ENCODE assay signal across 12 cellular contexts in the genomic region with DNA sequence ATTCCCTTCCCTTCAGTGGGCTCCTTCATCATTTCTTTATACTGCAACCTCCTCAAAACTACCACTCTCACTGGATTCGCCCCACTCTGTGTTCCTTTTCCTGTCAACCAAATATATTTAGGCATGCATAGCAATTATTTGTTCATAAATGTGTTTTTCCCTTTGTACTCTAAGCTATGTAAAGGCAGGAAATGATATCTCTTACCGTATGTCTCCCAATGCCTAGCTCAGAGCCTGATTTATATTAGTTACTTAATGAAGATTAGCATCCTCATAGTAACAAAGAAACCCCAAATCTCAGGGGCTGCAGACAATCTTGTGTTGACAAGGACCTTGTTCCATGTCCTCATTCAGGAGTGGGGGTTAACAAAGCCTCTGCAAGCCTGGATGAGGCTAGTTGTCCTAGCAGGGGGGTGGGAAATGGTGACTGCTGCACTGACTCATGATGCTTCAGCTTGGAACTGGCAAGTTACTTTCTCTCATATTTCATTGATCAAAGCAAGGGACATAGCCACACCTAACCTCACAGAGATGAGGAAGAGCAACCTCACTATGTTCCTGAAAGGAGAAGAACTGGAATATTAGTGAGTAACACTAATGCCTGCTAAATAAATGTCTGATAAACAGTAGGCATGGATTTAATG. TPM values are rescaled to one million over a fixed set of nuclear protein-coding genes. Genes with fewer than 3 reads are reported as not detected.
DNase-seq lines count a peak whose midpoint lies in the region; ATAC-seq and TF ChIP-seq lines count a peak whose summit lies in the region.
"Had no signal": no experiment of that assay in that cellular context is flagged by ENCODE, and none has a peak within 500 bp of the region (broad histone marks: within the 10 kb centered on the region; RNA-seq: fewer than 3 reads in every experiment).

No MANE protein-coding gene starts in this region.

- H3K4me3 ChIP-seq in HCT116 (replicated peaks in 1 of 2; ENCODE audit: low read depth in 1 of 2, low read length in 2 of 2) = peak overlapping the region in 1 of 2 experiments; percentile 26; a peak in 2 of 4 replicates
- H3K4me3 ChIP-seq in fibroblast of the aortic adventitia (ENCODE audit: low read depth, low read length) = no peak overlapping the region
- H3K4me3 ChIP-seq: SJCRH30 had no signal

- H3K4me2 ChIP-seq in HCT116 (ENCODE audit: low read length) = peak overlapping the region; percentile 72

- DNase-seq in HCT116 (ENCODE audit: low read depth, low spot score) (peak; percentile 93), fibroblast of the aortic adventitia (ENCODE audit: low read depth) (peak; percentile 53), stromal cell of bone marrow (ENCODE audit: low read depth) (peak; percentile 60), iPS-NIHi11 (ENCODE audit: low spot score) (no peak), T-helper 1 cell (no peak), retina (no peak)
- DNase-seq: activated CD4-positive, CD25-positive, alpha-beta regulatory T cell treated with anti-CD3 and anti-CD28 coated beads, Interleukin-2, amount 50 U/mL, for 72 hours; NCI-H526; occipital lobe; SJCRH30; stimulated activated CD4-positive, alpha-beta T cell treated with anti-CD3 and anti-CD28 coated beads, Interleukin-4, amount 100 ng/mL, for 1 hour had no signal

- peaks cover 88% of the 10 kb centered on the region for H3K79me2 ChIP-seq in HCT116 (ENCODE audit: insufficient read depth, low read length)

- POLR2A ChIA-PET in HCT116 (lab: Charles Lee) = interaction anchor here (0.7 to 2.6 kb wide), 9 partner anchors 8 to 104 kb away, joined by 3 to 8 read pairs (median 4); a partner anchor contains a TSS

- BruUV-seq in HCT116 (replicated peaks; lab: Mats Ljungman, UMichigan) = no TSS peak

- CTCF ChIA-PET in HCT116 (lab: Charles Lee) = interaction anchor here (0.9 to 1.8 kb wide), 8 partner anchors 14 to 178 kb away, joined by 3 to 7 read pairs (median 3); a partner anchor contains a TSS

- H3K9me3 ChIP-seq in HCT116 (ENCODE audit: control insufficient read depth in 1 of 2, insufficient read depth in 1 of 2, low read depth in 1 of 2, low read length in 2 of 2) = no peaks in the 10 kb centered on the region

- peaks cover 0 to 4% of the 10 kb centered on the region in 2 experiments; a peak in 1 of 4 replicates for H3K36me3 ChIP-seq in HCT116 (ENCODE audit: control insufficient read depth in 1 of 2, insufficient read depth in 2 of 2, low read length in 2 of 2)

- peak; percentile 97 for ATAC-seq in HCT116
- peak; percentile 74 for ATAC-seq in SK-N-SH treated with all-trans-retinoic acid at 6 μM for 48 hours

- peak overlapping the region; percentile 44 for H3K9ac ChIP-seq in HCT116 (ENCODE audit: low read length)

- RAD21 ChIA-PET in HCT116 (lab: Charles Lee; ENCODE audit: low non-redundant PET in 1 of 2, low total read pairs in 2 of 2, uncharacterized antibody in 2 of 2, unreplicated experiment in 2 of 2) = interaction anchor here (0.9 to 1.2 kb wide), 2 partner anchors 13 to 952 kb away, joined by 3 read pairs; no protein-coding TSS in a partner anchor

- peaks cover 51 to 69% of the 10 kb centered on the region in 2 experiments for H3K4me1 ChIP-seq in HCT116 (ENCODE audit: control insufficient read depth in 1 of 2, insufficient read depth in 2 of 2, low read length in 2 of 2)

- H3K27ac ChIP-seq in HCT116 (ENCODE audit: low read depth, low read length) = peak overlapping the region; percentile 32; the same call in 1 of the 2 replicates
- H3K27ac ChIP-seq: SJCRH30 had no signal

- no peaks in the 10 kb centered on the region for H3K27me3 ChIP-seq in HCT116 (ENCODE audit: insufficient read depth, low read length)
- H3K27me3 ChIP-seq: SJCRH30 had no signal

- no peak for TF ChIP-seq POLR2A in HCT116 (IDR thresholded peaks at IDR 0.05; ENCODE audit: borderline replicate concordance, extremely low read depth, insufficient read depth, insufficient read length)

- TF ChIP-seq CTCF in HCT116 (IDR thresholded peaks at IDR 0.05 in 2 of 3, conservative IDR thresholded peaks at IDR 0.05 in 1 of 3; ENCODE audit: borderline replicate concordance in 1 of 3, insufficient read depth in 1 of 3, low read depth in 2 of 3, low read length in 2 of 3) (no peak), fibroblast of the aortic adventitia (IDR thresholded peaks at IDR 0.05; ENCODE audit: insufficient read depth, low read length) (no peak)

- intact Hi-C loops in HCT116 (cut with micrococcal nuclease) = loop anchor here (10.0 kb wide), 1 partner anchor 279 kb away; a partner anchor contains a TSS

- TF ChIP-seq RAD21 in HCT116 (IDR thresholded peaks at IDR 0.05; ENCODE audit: low read depth) = peak; percentile 29

- no peak overlapping the region for H2AFZ ChIP-seq in HCT116 (ENCODE audit: low read depth, low read length, poor library complexity, severe bottlenecking)

- no peaks in the 10 kb centered on the region for H3K9me2 ChIP-seq in HCT116 (ENCODE audit: insufficient read depth)

- H4K20me1 ChIP-seq in HCT116 (ENCODE audit: insufficient read depth) = no peaks in the 10 kb centered on the region

TF ChIP-seq in HCT116, 20 proteins besides CTCF, POLR2A, EP300 and RAD21 (continues in another document):
- TF ChIP-seq JUND (IDR thresholded peaks at IDR 0.05) (peak; percentile 99), SIN3A (IDR thresholded peaks at IDR 0.05; ENCODE audit: low read depth) (peak; percentile 73; the same call in 1 of the 2 replicates), EZH2 (IDR thresholded peaks at IDR 0.05) (no peak), SP1 (IDR thresholded peaks at IDR 0.05; ENCODE audit: low read depth) (peak; percentile 98), ZFX (IDR thresholded peaks at IDR 0.05) (no peak), FOSL1 (IDR thresholded peaks at IDR 0.05; ENCODE audit: low read depth) (peak; percentile 98)
- TF ChIP-seq, protein P1, sequence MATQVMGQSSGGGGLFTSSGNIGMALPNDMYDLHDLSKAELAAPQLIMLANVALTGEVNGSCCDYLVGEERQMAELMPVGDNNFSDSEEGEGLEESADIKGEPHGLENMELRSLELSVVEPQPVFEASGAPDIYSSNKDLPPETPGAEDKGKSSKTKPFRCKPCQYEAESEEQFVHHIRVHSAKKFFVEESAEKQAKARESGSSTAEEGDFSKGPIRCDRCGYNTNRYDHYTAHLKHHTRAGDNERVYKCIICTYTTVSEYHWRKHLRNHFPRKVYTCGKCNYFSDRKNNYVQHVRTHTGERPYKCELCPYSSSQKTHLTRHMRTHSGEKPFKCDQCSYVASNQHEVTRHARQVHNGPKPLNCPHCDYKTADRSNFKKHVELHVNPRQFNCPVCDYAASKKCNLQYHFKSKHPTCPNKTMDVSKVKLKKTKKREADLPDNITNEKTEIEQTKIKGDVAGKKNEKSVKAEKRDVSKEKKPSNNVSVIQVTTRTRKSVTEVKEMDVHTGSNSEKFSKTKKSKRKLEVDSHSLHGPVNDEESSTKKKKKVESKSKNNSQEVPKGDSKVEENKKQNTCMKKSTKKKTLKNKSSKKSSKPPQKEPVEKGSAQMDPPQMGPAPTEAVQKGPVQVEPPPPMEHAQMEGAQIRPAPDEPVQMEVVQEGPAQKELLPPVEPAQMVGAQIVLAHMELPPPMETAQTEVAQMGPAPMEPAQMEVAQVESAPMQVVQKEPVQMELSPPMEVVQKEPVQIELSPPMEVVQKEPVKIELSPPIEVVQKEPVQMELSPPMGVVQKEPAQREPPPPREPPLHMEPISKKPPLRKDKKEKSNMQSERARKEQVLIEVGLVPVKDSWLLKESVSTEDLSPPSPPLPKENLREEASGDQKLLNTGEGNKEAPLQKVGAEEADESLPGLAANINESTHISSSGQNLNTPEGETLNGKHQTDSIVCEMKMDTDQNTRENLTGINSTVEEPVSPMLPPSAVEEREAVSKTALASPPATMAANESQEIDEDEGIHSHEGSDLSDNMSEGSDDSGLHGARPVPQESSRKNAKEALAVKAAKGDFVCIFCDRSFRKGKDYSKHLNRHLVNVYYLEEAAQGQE (IDR thresholded peaks at IDR 0.05; ENCODE audit: low read depth) = no peak

TF ChIP-seq in SK-N-SH treated with all-trans-retinoic acid at 6 μM for 48 hours, 23 proteins besides CTCF, POLR2A, EP300 and RAD21 (continues in another document):
- TF ChIP-seq ZNF565 (CRISPR knock-in tag; conservative IDR thresholded peaks at IDR 0.05; ENCODE audit: low read depth) (no peak), ESRRG (CRISPR knock-in tag; IDR thresholded peaks at IDR 0.05) (no peak), PPARA (CRISPR knock-in tag; IDR thresholded peaks at IDR 0.05; ENCODE audit: borderline replicate concordance) (no peak), ARNTL (CRISPR knock-in tag; IDR thresholded peaks at IDR 0.05; ENCODE audit: borderline replicate concordance, low read depth) (no peak), RARB (CRISPR knock-in tag; IDR thresholded peaks at IDR 0.05) (no peak), ZFP30 (CRISPR knock-in tag; IDR thresholded peaks at IDR 0.05) (no peak), TCF4 (CRISPR knock-in tag; IDR thresholded peaks at IDR 0.05; ENCODE audit: borderline replicate concordance) (no peak)
- TF ChIP-seq, protein P2, sequence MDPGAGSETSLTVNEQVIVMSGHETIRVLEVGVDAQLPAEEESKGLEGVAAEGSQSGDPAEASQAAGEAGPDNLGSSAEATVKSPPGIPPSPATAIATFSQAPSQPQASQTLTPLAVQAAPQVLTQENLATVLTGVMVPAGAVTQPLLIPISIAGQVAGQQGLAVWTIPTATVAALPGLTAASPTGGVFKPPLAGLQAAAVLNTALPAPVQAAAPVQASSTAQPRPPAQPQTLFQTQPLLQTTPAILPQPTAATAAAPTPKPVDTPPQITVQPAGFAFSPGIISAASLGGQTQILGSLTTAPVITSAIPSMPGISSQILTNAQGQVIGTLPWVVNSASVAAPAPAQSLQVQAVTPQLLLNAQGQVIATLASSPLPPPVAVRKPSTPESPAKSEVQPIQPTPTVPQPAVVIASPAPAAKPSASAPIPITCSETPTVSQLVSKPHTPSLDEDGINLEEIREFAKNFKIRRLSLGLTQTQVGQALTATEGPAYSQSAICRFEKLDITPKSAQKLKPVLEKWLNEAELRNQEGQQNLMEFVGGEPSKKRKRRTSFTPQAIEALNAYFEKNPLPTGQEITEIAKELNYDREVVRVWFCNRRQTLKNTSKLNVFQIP (CRISPR knock-in tag; IDR thresholded peaks at IDR 0.05; ENCODE audit: borderline replicate concordance, low read depth) = no peak
- TF ChIP-seq, protein P3, sequence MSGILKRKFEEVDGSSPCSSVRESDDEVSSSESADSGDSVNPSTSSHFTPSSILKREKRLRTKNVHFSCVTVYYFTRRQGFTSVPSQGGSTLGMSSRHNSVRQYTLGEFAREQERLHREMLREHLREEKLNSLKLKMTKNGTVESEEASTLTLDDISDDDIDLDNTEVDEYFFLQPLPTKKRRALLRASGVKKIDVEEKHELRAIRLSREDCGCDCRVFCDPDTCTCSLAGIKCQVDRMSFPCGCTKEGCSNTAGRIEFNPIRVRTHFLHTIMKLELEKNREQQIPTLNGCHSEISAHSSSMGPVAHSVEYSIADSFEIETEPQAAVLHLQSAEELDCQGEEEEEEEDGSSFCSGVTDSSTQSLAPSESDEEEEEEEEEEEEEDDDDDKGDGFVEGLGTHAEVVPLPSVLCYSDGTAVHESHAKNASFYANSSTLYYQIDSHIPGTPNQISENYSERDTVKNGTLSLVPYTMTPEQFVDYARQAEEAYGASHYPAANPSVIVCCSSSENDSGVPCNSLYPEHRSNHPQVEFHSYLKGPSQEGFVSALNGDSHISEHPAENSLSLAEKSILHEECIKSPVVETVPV (CRISPR knock-in tag; IDR thresholded peaks at IDR 0.05) = no peak

RNA-seq across cellular contexts. Expression of a gene that starts 15.2 kb away (rescaled TPM):
- total RNA-seq in HCT116 (2021; ENCODE audit: unreplicated experiment) (143 TPM), fibroblast of the aortic adventitia (ENCODE audit: low replicate concordance) (61.9 and 79.2 TPM in 2 replicates)
- polyA plus RNA-seq in HCT116 (2012) = 37.9 and 46.8 TPM in 2 replicates

Comparison
In these comparisons a context has a peak if more than half of its experiments do, and no peak if none do; other contexts are left out.
1. DNase-seq: peak in HCT116 (single experiment), fibroblast of the aortic adventitia (single experiment) and stromal cell of bone marrow (single experiment); none in iPS-NIHi11 (single experiment), T-helper 1 cell (0 of 5) and retina (single experiment).